8 cellular contexts compared by ENCODE assay signal in genomic region chr4:56757270-56757746, GRCh38.
DNase-seq lines count a peak whose midpoint lies in the region; ATAC-seq lines count a peak whose summit lies in the region.

No MANE protein-coding gene starts in this region.

- ATAC-seq in HG03060 (IDR thresholded peaks at IDR 0.05; ENCODE audit: low read depth, unreplicated experiment) = peak; percentile 27

- no peaks in the 10 kb centered on the region for H3K36me3 Mint-ChIP-seq in dendritic cell treated with granulocyte-macrophage colony-stimulating factor and Interleukin-4, amounts not matched to agents 40 ng/mL and 50 ng/mL, for 4 days (ENCODE audit: low read depth)

- no peak overlapping the region for H3K4me3 ChIP-seq in skeletal muscle cell (ENCODE audit: low read depth, low read length)

- intact Hi-C loops in dendritic cell treated with granulocyte-macrophage colony-stimulating factor and Interleukin-4, amounts not matched to agents 40 ng/mL and 50 ng/mL, for 4 days (cut with micrococcal nuclease) = no loop called here

- no peak overlapping the region for H3K4me3 Mint-ChIP-seq in dendritic cell treated with granulocyte-macrophage colony-stimulating factor and Interleukin-4, amounts not matched to agents 40 ng/mL and 50 ng/mL, for 4 days

- H3K27ac Mint-ChIP-seq in dendritic cell treated with granulocyte-macrophage colony-stimulating factor and Interleukin-4, amounts not matched to agents 40 ng/mL and 50 ng/mL, for 4 days = peak overlapping the region; percentile 70

- peaks cover 23% of the 10 kb centered on the region for H3K4me1 Mint-ChIP-seq in dendritic cell treated with granulocyte-macrophage colony-stimulating factor and Interleukin-4, amounts not matched to agents 40 ng/mL and 50 ng/mL, for 4 days (ENCODE audit: low read depth)

- no peaks in the 10 kb centered on the region for H3K27me3 Mint-ChIP-seq in dendritic cell treated with granulocyte-macrophage colony-stimulating factor and Interleukin-4, amounts not matched to agents 40 ng/mL and 50 ng/mL, for 4 days

- H3K9me3 Mint-ChIP-seq in dendritic cell treated with granulocyte-macrophage colony-stimulating factor and Interleukin-4, amounts not matched to agents 40 ng/mL and 50 ng/mL, for 4 days = no peaks in the 10 kb centered on the region

- DNase-seq in NK-92 treated with Interleukin-12 subunit alpha and Interleukin-12 subunit beta, amount 100 ng/mL, for 24 hours (lab: John Stamatoyannopoulos, UW) = peak; percentile 30
- DNase-seq in NK-92 (lab: John Stamatoyannopoulos, UW; ENCODE audit: unreplicated experiment) = no peak
- DNase-seq in SW480 (ENCODE audit: low spot score) = peak; percentile 42
- DNase-seq in skeletal muscle cell (ENCODE audit: low read depth) = peak; percentile 26
- DNase-seq in D341Med (ENCODE audit: low spot score) = no peak
- no peak for DNase-seq in NCI-H1105 (lab: John Stamatoyannopoulos, UW)

Comparison
In these comparisons a context has a peak if more than half of its experiments do, and no peak if none do; other contexts are left out.
1. DNase-seq: peak in NK-92 treated with Interleukin-12 subunit alpha and Interleukin-12 subunit beta, amount 100 ng/mL, for 24 hours (single experiment), SW480 (single experiment) and skeletal muscle cell (single experiment); none in NK-92 (single experiment), D341Med (single experiment) and NCI-H1105 (single experiment).